In genomic region chr18:36757081-36757480, GRCh38 we compare ENCODE assay signal across 8 cellular contexts.
DNase-seq lines count a peak whose midpoint lies in the region; ATAC-seq and TF ChIP-seq lines count a peak whose summit lies in the region.

No MANE protein-coding gene starts in this region.

- H3K36me3 ChIP-seq in tibial artery = peaks cover 10 to 16% (median 15%) of the 10 kb centered on the region in 3 donors
- no peaks in the 10 kb centered on the region for H3K36me3 ChIP-seq in CD8-positive, alpha-beta memory T cell (ENCODE audit: insufficient read depth, low read length)

- no peak for ATAC-seq in naive thymus-derived CD8-positive, alpha-beta T cell

- H3K27me3 ChIP-seq in tibial artery = no peaks in the 10 kb centered on the region
- no peaks in the 10 kb centered on the region for H3K27me3 ChIP-seq in CD8-positive, alpha-beta memory T cell (ENCODE audit: insufficient read depth, low read length, poor library complexity, severe bottlenecking)

- H3K4me3 ChIP-seq in tibial artery = no peak overlapping the region
- no peak overlapping the region for H3K4me3 ChIP-seq in CD8-positive, alpha-beta memory T cell (ENCODE audit: low read length)

- DNase-seq in NCI-H1694 (lab: John Stamatoyannopoulos, UW) (peak; percentile 39), amniotic epithelial cell (ENCODE audit: low read depth) (peak; percentile 65), hepatic stellate cell (ENCODE audit: low spot score) (peak; percentile 71), tibial artery (no peak)
- no peak for DNase-seq in CD8-positive, alpha-beta memory T cell
- DNase-seq in naive thymus-derived CD8-positive, alpha-beta T cell = no peak
- DNase-seq in activated CD4-positive, alpha-beta T cell treated with anti-CD3 and anti-CD28 coated beads for 48 hours = no peak

- intact Hi-C loops in tibial artery (cut with DNase I; ENCODE audit: low total_unique reads) = loop anchor here (10.0 kb wide), 1 partner anchor 62 kb away; no protein-coding TSS in a partner anchor

- H3K27me3 Mint-ChIP-seq in CD8-positive, alpha-beta memory T cell = peaks cover 11 to 44% of the 10 kb centered on the region in 2 donors
- peaks cover 4 to 20% (median 14%) of the 10 kb centered on the region in 5 donors for H3K27me3 Mint-ChIP-seq in naive thymus-derived CD8-positive, alpha-beta T cell

- CTCF ChIA-PET in CD8-positive, alpha-beta memory T cell (lab: Charles Lee) = no interaction called here

- no peaks in the 10 kb centered on the region for H3K4me1 Mint-ChIP-seq in CD8-positive, alpha-beta memory T cell
- no peaks in the 10 kb centered on the region for H3K4me1 Mint-ChIP-seq in naive thymus-derived CD8-positive, alpha-beta T cell

- no peak overlapping the region for H3K27ac Mint-ChIP-seq in CD8-positive, alpha-beta memory T cell
- H3K27ac Mint-ChIP-seq in naive thymus-derived CD8-positive, alpha-beta T cell = no peak overlapping the region

- TF ChIP-seq CTCF in GM12873 (IDR thresholded peaks at IDR 0.05; ENCODE audit: insufficient read depth, low read depth, low read length, missing control alignments) (peak; percentile 52), tibial artery (IDR thresholded peaks at IDR 0.05) (peak; percentile 72 to 76)

- H3K9me3 Mint-ChIP-seq in CD8-positive, alpha-beta memory T cell = no peaks in the 10 kb centered on the region
- H3K9me3 Mint-ChIP-seq in naive thymus-derived CD8-positive, alpha-beta T cell = no peaks in the 10 kb centered on the region

- H3K36me3 Mint-ChIP-seq in CD8-positive, alpha-beta memory T cell = no peaks in the 10 kb centered on the region
- H3K36me3 Mint-ChIP-seq in naive thymus-derived CD8-positive, alpha-beta T cell = no peaks in the 10 kb centered on the region

- no peaks in the 10 kb centered on the region for H3K9me3 ChIP-seq in tibial artery
- no peaks in the 10 kb centered on the region for H3K9me3 ChIP-seq in CD8-positive, alpha-beta memory T cell (ENCODE audit: low read length)

- POLR2A ChIA-PET in CD8-positive, alpha-beta memory T cell (lab: Charles Lee) = no interaction called here
- POLR2A ChIA-PET in naive thymus-derived CD8-positive, alpha-beta T cell (lab: Charles Lee) = no interaction called here

- H3K27ac ChIP-seq in tibial artery = peak overlapping the region; percentile 22 to 40
- no peak overlapping the region for H3K27ac ChIP-seq in CD8-positive, alpha-beta memory T cell (ENCODE audit: low read depth, low read length)

- H3K4me1 ChIP-seq in tibial artery = peaks cover 0 to 23% (median 7%) of the 10 kb centered on the region in 4 donors
- H3K4me1 ChIP-seq in CD8-positive, alpha-beta memory T cell (ENCODE audit: insufficient read depth, low read length) = no peaks in the 10 kb centered on the region

- no peak overlapping the region for H3K4me3 Mint-ChIP-seq in CD8-positive, alpha-beta memory T cell
- no peak overlapping the region for H3K4me3 Mint-ChIP-seq in naive thymus-derived CD8-positive, alpha-beta T cell

Comparison
In these comparisons a context has a peak if more than half of its experiments do, and no peak if none do; other contexts are left out.
1. DNase-seq: peak in NCI-H1694 (single experiment), amniotic epithelial cell (single experiment) and hepatic stellate cell (single experiment); none in tibial artery (0 of 2), CD8-positive, alpha-beta memory T cell (0 of 5), naive thymus-derived CD8-positive, alpha-beta T cell (0 of 10) and activated CD4-positive, alpha-beta T cell treated with anti-CD3 and anti-CD28 coated beads for 48 hours (single experiment).